Comparison of ENCODE assay signal across 22 cellular contexts in genomic region chr2:225192869-225193268, GRCh38.
DNase-seq lines count a peak whose midpoint lies in the region; ATAC-seq, FAIRE-seq and TF ChIP-seq lines count a peak whose summit lies in the region.
"Had no signal": no experiment of that assay in that cellular context is flagged by ENCODE, and none has a peak within 500 bp of the region (broad histone marks: within the 10 kb centered on the region; RNA-seq: fewer than 3 reads in every experiment).

No MANE protein-coding gene starts in this region.

- no peaks in the 10 kb centered on the region for H3K36me3 Mint-ChIP-seq in activated CD4-positive, alpha-beta T cell treated with anti-CD3 and anti-CD28 coated beads, Interleukin-2, amount 10 ng/mL, durations not matched to agents 7 days and 5 days (ENCODE audit: low read depth)

- no peaks in the 10 kb centered on the region for H3K4me1 Mint-ChIP-seq in activated CD4-positive, alpha-beta T cell treated with anti-CD3 and anti-CD28 coated beads, Interleukin-2, amount 10 ng/mL, durations not matched to agents 7 days and 5 days

- intact Hi-C loops in stomach (cut with DNase I; ENCODE audit: low total_unique reads) = no loop called here

- H3K4me3 Mint-ChIP-seq in activated CD4-positive, alpha-beta T cell treated with anti-CD3 and anti-CD28 coated beads, Interleukin-2, amount 10 ng/mL, durations not matched to agents 7 days and 5 days = no peak overlapping the region

- no peak overlapping the region for H3K4me2 ChIP-seq in SK-N-SH
- H3K4me2 ChIP-seq: BLaER1 treated with 17β-estradiol and CSF1 and Interleukin-3, amounts not matched to agents 10 nM and 100 nM had no signal

- no peak overlapping the region for H3K4me3 ChIP-seq in SK-N-SH (ENCODE audit: low read depth in 2 of 2, low read length in 1 of 2)
- no peak overlapping the region for H3K4me3 ChIP-seq in fibroblast of mammary gland (ENCODE audit: control insufficient read depth, low read depth, low read length)
- H3K4me3 ChIP-seq in stomach = no peak overlapping the region
- H3K4me3 ChIP-seq: BLaER1 treated with 17β-estradiol and CSF1 and Interleukin-3, amounts not matched to agents 10 nM and 100 nM; GM12878; MG63 had no signal

- TF ChIP-seq RAD21 in SK-N-SH (IDR thresholded peaks at IDR 0.05; ENCODE audit: low read length) = no peak

- 81% methylated on average over 3 of the region's 3 CpGs for WGBS in SK-N-SH (ENCODE audit: low lambda C conversion rate)
- 89 to 97% (median 92%) methylated on average over 3 of the region's 3 CpGs for WGBS in stomach, 5 donors

- CTCF ChIA-PET in SK-N-SH (lab: Yijun Ruan, JAX) = interaction anchor here (0.6 kb wide), 1 partner anchor 15 kb away, joined by 3 read pairs; no protein-coding TSS in a partner anchor
- CTCF ChIA-PET in activated CD4-positive, alpha-beta T cell treated with anti-CD3 and anti-CD28 coated beads, Interleukin-2, amount 10 ng/mL, durations not matched to agents 7 days and 5 days (lab: Charles Lee) = no interaction called here

- DNase-seq in SK-N-SH (no peak), amniotic epithelial cell (ENCODE audit: low read depth) (peak; percentile 25), fibroblast of mammary gland (ENCODE audit: low read depth) (peak; percentile 17), D721Med (ENCODE audit: insufficient read length, low spot score) (no peak), stomach (no peak)
- no peak for DNase-seq in activated CD4-positive, CD25-positive, alpha-beta regulatory T cell (lab: John Stamatoyannopoulos, UW)
- DNase-seq in activated CD4-positive, alpha-beta T cell treated with anti-CD3 and anti-CD28 coated beads, Interleukin-2, amount 10 ng/mL, durations not matched to agents 7 days and 5 days = no peak
- DNase-seq: DMS153, KBM-7, MG63, NCI-H1092 treated with DMSO at 0.1 percent for 48 hours, NCI-H1694, NCI-H2107, NCI-H345, NCI-H526 treated with DMSO at 0.1 percent for 48 hours, OCI-M1 had no signal

- H3K79me2 ChIP-seq in SK-N-SH (ENCODE audit: insufficient read depth) = no peaks in the 10 kb centered on the region

- H3K27me3 ChIP-seq in SK-N-SH (ENCODE audit: insufficient read depth) = no peaks in the 10 kb centered on the region
- no peaks in the 10 kb centered on the region for H3K27me3 ChIP-seq in stomach
- H3K27me3 ChIP-seq: BLaER1 treated with 17β-estradiol and CSF1 and Interleukin-3, amounts not matched to agents 10 nM and 100 nM; MG63 had no signal

- no peaks in the 10 kb centered on the region for H4K20me1 ChIP-seq in SK-N-SH (ENCODE audit: insufficient read depth)
- H4K20me1 ChIP-seq: BLaER1 treated with 17β-estradiol and CSF1 and Interleukin-3, amounts not matched to agents 10 nM and 100 nM had no signal

- H3K9me3 Mint-ChIP-seq in activated CD4-positive, alpha-beta T cell treated with anti-CD3 and anti-CD28 coated beads, Interleukin-2, amount 10 ng/mL, durations not matched to agents 7 days and 5 days = no peaks in the 10 kb centered on the region

- ATAC-seq in SK-N-SH treated with all-trans-retinoic acid at 6 μM for 48 hours = no peak
- ATAC-seq: GM12878, HCT116 had no signal

- POLR2A ChIA-PET in SK-N-SH (lab: Yijun Ruan, JAX) = no interaction called here
- POLR2A ChIA-PET in activated CD4-positive, alpha-beta T cell treated with anti-CD3 and anti-CD28 coated beads, Interleukin-2, amount 10 ng/mL, durations not matched to agents 7 days and 5 days (lab: Charles Lee) = no interaction called here

- peaks cover 10% of the 10 kb centered on the region for H3K27me3 Mint-ChIP-seq in activated CD4-positive, alpha-beta T cell treated with anti-CD3 and anti-CD28 coated beads, Interleukin-2, amount 10 ng/mL, durations not matched to agents 7 days and 5 days

- TF ChIP-seq CTCF in SK-N-SH (IDR thresholded peaks at IDR 0.05) = no peak
- TF ChIP-seq CTCF in fibroblast of mammary gland (conservative IDR thresholded peaks at IDR 0.05; ENCODE audit: control insufficient read depth, insufficient read depth, low read depth, low read length) = no peak
- no peak for TF ChIP-seq CTCF in D721Med (IDR thresholded peaks at IDR 0.05; ENCODE audit: insufficient read depth, missing control alignments)
- TF ChIP-seq CTCF in stomach (IDR thresholded peaks at IDR 0.05) = no peak

- no peaks in the 10 kb centered on the region for H3K9me3 ChIP-seq in SK-N-SH
- no peaks in the 10 kb centered on the region for H3K9me3 ChIP-seq in stomach
- H3K9me3 ChIP-seq: BLaER1 treated with 17β-estradiol and CSF1 and Interleukin-3, amounts not matched to agents 10 nM and 100 nM; MG63 had no signal

- H3K27ac ChIP-seq in SK-N-SH (ENCODE audit: low read depth in 2 of 2, low read length in 1 of 2) (no peak overlapping the region), stomach (no peak overlapping the region)
- H3K27ac ChIP-seq: 22Rv1; BLaER1 treated with 17β-estradiol and CSF1 and Interleukin-3, amounts not matched to agents 10 nM and 100 nM; HL-60 had no signal

- H3K4me1 ChIP-seq in SK-N-SH (ENCODE audit: control insufficient read depth in 1 of 2, insufficient read depth in 2 of 2, low read depth in 1 of 2, low read length in 1 of 2) = peaks cover 0 to 14% of the 10 kb centered on the region in 2 experiments; a peak in 1 of 4 replicates
- H3K4me1 ChIP-seq in stomach = no peaks in the 10 kb centered on the region
- H3K4me1 ChIP-seq: BLaER1 treated with 17β-estradiol and CSF1 and Interleukin-3, amounts not matched to agents 10 nM and 100 nM had no signal

- peaks cover 4% of the 10 kb centered on the region for H3F3A ChIP-seq in SK-N-SH (replicated peaks; ENCODE audit: insufficient read depth)

- H3K36me3 ChIP-seq in SK-N-SH (replicated peaks in 1 of 2; ENCODE audit: control insufficient read depth in 1 of 2, insufficient read depth in 2 of 2, low read length in 1 of 2) (no peaks in the 10 kb centered on the region), stomach (no peaks in the 10 kb centered on the region)
- H3K36me3 ChIP-seq: BLaER1 treated with 17β-estradiol and CSF1 and Interleukin-3, amounts not matched to agents 10 nM and 100 nM; MG63 had no signal

- no peak for TF ChIP-seq POLR2A in stomach (IDR thresholded peaks at IDR 0.05)

- FAIRE-seq in D721Med (lab: Jason Lieb, UNC) = no peak
- FAIRE-seq: GM12878 had no signal

- TF ChIP-seq EP300 in SK-N-SH (IDR thresholded peaks at IDR 0.05; ENCODE audit: borderline replicate concordance in 1 of 2, low read depth in 1 of 2, low read length in 1 of 2) (no peak), stomach (IDR thresholded peaks at IDR 0.05) (no peak)

- no peaks in the 10 kb centered on the region; the same call in 1 of the 2 replicates for H3K9me2 ChIP-seq in SK-N-SH

- no peak overlapping the region for H3K9ac ChIP-seq in SK-N-SH
- H3K9ac ChIP-seq: BLaER1 treated with 17β-estradiol and CSF1 and Interleukin-3, amounts not matched to agents 10 nM and 100 nM had no signal

- peak overlapping the region; percentile 60; the same call in 1 of the 2 replicates for H2AFZ ChIP-seq in SK-N-SH (ENCODE audit: low read depth)

- H3K27ac Mint-ChIP-seq in activated CD4-positive, alpha-beta T cell treated with anti-CD3 and anti-CD28 coated beads, Interleukin-2, amount 10 ng/mL, durations not matched to agents 7 days and 5 days = no peak overlapping the region

TF ChIP-seq in SK-N-SH, 30 proteins besides CTCF, POLR2A, EP300 and RAD21 (continues in another document):
- TF ChIP-seq RFX5 (IDR thresholded peaks at IDR 0.05; ENCODE audit: low read length) (no peak), USF1 (IDR thresholded peaks at IDR 0.05; ENCODE audit: borderline replicate concordance, low read depth) (no peak), CHD2 (IDR thresholded peaks at IDR 0.05; ENCODE audit: low read length, partially characterized antibody) (no peak), TAF1 (IDR thresholded peaks at IDR 0.05; ENCODE audit: borderline replicate concordance, low read depth, low read length) (no peak), YY1 (IDR thresholded peaks at IDR 0.05; ENCODE audit: low read depth) (no peak), EZH2phosphoT487 (IDR thresholded peaks at IDR 0.05; ENCODE audit: borderline replicate concordance, low read depth) (no peak), RXRA (IDR thresholded peaks at IDR 0.05; ENCODE audit: borderline replicate concordance, low read depth) (no peak), TEAD4 (IDR thresholded peaks at IDR 0.05; ENCODE audit: borderline replicate concordance, insufficient read depth) (no peak)

TF ChIP-seq in SK-N-SH treated with all-trans-retinoic acid at 6 μM for 48 hours, 23 proteins besides CTCF, POLR2A, EP300 and RAD21:
- TF ChIP-seq ZNF565 (CRISPR knock-in tag; conservative IDR thresholded peaks at IDR 0.05; ENCODE audit: low read depth) (no peak), OSR1 (CRISPR knock-in tag; IDR thresholded peaks at IDR 0.05) (no peak), ZFP30 (CRISPR knock-in tag; IDR thresholded peaks at IDR 0.05) (no peak), ISL1 (CRISPR knock-in tag; IDR thresholded peaks at IDR 0.05) (no peak), ARNTL (CRISPR knock-in tag; IDR thresholded peaks at IDR 0.05; ENCODE audit: borderline replicate concordance, low read depth) (no peak), ZC3H10 (CRISPR knock-in tag; IDR thresholded peaks at IDR 0.05) (no peak), TCF4 (CRISPR knock-in tag; IDR thresholded peaks at IDR 0.05; ENCODE audit: borderline replicate concordance) (no peak)

Comparison
In these comparisons a context has a peak if more than half of its experiments do, and no peak if none do; other contexts are left out.
1. DNase-seq: peak in amniotic epithelial cell (single experiment) and fibroblast of mammary gland (single experiment); none in SK-N-SH (single experiment), activated CD4-positive, CD25-positive, alpha-beta regulatory T cell (0 of 4), D721Med (single experiment), stomach (single experiment) and activated CD4-positive, alpha-beta T cell treated with anti-CD3 and anti-CD28 coated beads, Interleukin-2, amount 10 ng/mL, durations not matched to agents 7 days and 5 days (single experiment).